Comparison of ENCODE assay signal across 8 cellular contexts in the genomic region with DNA sequence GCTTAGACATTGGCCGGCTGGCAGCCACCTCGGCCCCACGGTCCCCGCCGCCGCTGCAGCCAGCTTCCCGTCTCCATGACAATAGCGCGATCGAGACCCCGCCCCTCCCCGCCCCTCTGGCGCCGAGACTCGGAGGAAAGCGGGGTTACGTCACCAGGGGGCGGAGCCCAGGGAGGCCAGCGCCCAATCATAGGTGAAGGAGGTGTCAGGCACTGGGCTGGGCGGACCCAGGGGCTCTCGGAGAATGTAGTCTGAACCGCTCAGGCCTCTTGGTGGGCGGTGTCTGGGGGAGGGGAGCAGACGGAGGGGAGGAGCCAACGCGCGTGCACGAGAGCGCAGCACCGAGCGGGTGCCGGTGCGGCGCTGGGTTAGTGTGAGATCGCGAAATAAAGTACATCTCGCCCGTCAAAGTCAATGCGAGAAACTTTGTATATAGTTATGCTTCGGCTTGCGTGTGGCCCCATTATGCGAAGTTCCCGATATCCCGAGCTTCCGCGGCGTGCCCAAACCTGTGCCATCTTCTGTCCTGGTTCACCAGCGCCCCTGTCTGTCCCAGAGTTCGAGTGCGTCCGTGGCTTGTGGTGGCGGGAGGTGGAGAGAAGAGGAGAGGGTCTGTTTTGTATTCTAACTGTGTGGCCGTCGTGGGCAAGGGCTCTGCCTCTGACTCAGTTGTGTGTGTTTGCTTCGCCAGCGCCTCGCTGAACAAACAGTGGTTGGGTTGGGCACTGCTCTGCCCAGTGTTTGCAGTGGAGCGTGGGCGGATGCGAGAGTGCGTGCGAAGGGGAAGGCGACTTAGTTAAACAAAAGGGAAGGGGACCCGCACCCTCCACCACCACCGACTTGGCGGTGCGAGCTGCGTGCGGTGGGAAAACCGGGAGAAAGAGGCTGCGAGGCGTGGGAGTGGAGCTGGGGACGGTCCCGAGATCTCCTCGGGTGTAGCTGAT. TPM values are rescaled to one million over a fixed set of nuclear protein-coding genes. Genes with fewer than 3 reads are reported as not detected.
DNase-seq lines count a peak whose midpoint lies in the region; TF ChIP-seq lines count a peak whose summit lies in the region.

No MANE protein-coding gene starts in this region.

- peak in 1 of 2 donors; percentile 4 for TF ChIP-seq POLR2A in suprapubic skin (IDR thresholded peaks at IDR 0.05)

- no peak overlapping the region for H3K4ac ChIP-seq in H9 (ENCODE audit: low read depth, low read length)

- no peak overlapping the region for H4K91ac ChIP-seq in H9 (ENCODE audit: insufficient read length, low read depth, low read length)

- no peak overlapping the region for H4K5ac ChIP-seq in H9 (ENCODE audit: insufficient read length, low read depth, low read length)

- peaks cover 83% of the 10 kb centered on the region for H3K27me3 Mint-ChIP-seq in H9 (ENCODE audit: low read depth)

- H3K4me2 ChIP-seq in H9 (ENCODE audit: insufficient read depth, insufficient read length, low read length) = peak overlapping the region; percentile 78

- H2BK15ac ChIP-seq in H9 (ENCODE audit: low read depth, low read length) = no peak overlapping the region

- H3K56ac ChIP-seq in H9 (ENCODE audit: insufficient read length, low read depth, low read length) = no peak overlapping the region

- no peaks in the 10 kb centered on the region; a peak in 2 of 7 replicates for H3K36me3 Mint-ChIP-seq in H9 (ENCODE audit: insufficient read depth in 1 of 3, low read depth in 3 of 3)

- H3K9ac ChIP-seq in ES-I3 (ENCODE audit: low read depth, low read length) (peak overlapping the region; percentile 80), H9 (ENCODE audit: extremely low read depth, insufficient read length, low read length) (no peak overlapping the region)

- 0 out of 7 replicates have a peak overlapping the region, but pooled peaks of 1 of the 3 experiments have one; percentile 74 for H3K27ac Mint-ChIP-seq in H9

- no peaks in the 10 kb centered on the region for H3K9me3 ChIP-seq in ES-I3 (ENCODE audit: control insufficient read depth, insufficient read depth, low read length)
- H3K9me3 ChIP-seq in H9 (ENCODE audit: control insufficient read depth, low read depth, low read length) = no peaks in the 10 kb centered on the region
- no peaks in the 10 kb centered on the region for H3K9me3 ChIP-seq in MG63
- no peaks in the 10 kb centered on the region for H3K9me3 ChIP-seq in suprapubic skin

- no peaks in the 10 kb centered on the region for H3K79me2 ChIP-seq in H9 (ENCODE audit: insufficient read depth, low read length)

- H3K9me3 Mint-ChIP-seq in H9 = peaks cover 0 to 3% of the 10 kb centered on the region in 2 experiments; a peak in 4 of 5 replicates

- no peak overlapping the region for H3T11ph ChIP-seq in H9 (ENCODE audit: low read length)

- H3K4me1 ChIP-seq in ES-I3 (ENCODE audit: insufficient read depth, low read length) = no peaks in the 10 kb centered on the region; the same call in none of the 2 replicates
- no peaks in the 10 kb centered on the region for H3K4me1 ChIP-seq in H9 (ENCODE audit: insufficient read depth, low read length)
- peaks cover 40% of the 10 kb centered on the region for H3K4me1 ChIP-seq in suprapubic skin

- no peak overlapping the region for H2AK5ac ChIP-seq in H9 (ENCODE audit: insufficient read length, low read length)

- no peak overlapping the region for H3K27ac ChIP-seq in H9 (ENCODE audit: insufficient read length, low read depth, low read length)
- peak overlapping the region; percentile 96 for H3K27ac ChIP-seq in suprapubic skin

- H3K4me3 ChIP-seq in MG63 = peak overlapping the region; percentile 74
- H3K4me3 ChIP-seq in suprapubic skin = peak overlapping the region; percentile 75

- H3K4me3 Mint-ChIP-seq in H9 = peak overlapping the region; percentile 77 to 93

- H3K27me3 ChIP-seq in H9 (ENCODE audit: insufficient read depth, low read length) (peaks cover 40% of the 10 kb centered on the region), MG63 (no peaks in the 10 kb centered on the region), suprapubic skin (peaks cover 31% of the 10 kb centered on the region)

- 0 out of 2 replicates have a peak overlapping the region, but pooled peaks have one; percentile 45 for H3K14ac ChIP-seq in H9 (ENCODE audit: insufficient read depth, low read length)

- no peaks in the 10 kb centered on the region for H4K20me1 ChIP-seq in H9 (ENCODE audit: control insufficient read depth, insufficient read depth, insufficient read length)

- peaks cover 24% of the 10 kb centered on the region for H3K23me2 ChIP-seq in H9 (ENCODE audit: insufficient read length, low read depth, low read length, poor library complexity, severe bottlenecking)

- no peak overlapping the region for H2BK120ac ChIP-seq in H9 (ENCODE audit: low read depth, low read length, poor library complexity, severe bottlenecking)

- no peak overlapping the region for H2AFZ ChIP-seq in H9 (ENCODE audit: low read length)

- peaks cover 32 to 39% of the 10 kb centered on the region in 2 experiments for H3K4me1 Mint-ChIP-seq in H9

- no peak overlapping the region for H2BK5ac ChIP-seq in H9 (ENCODE audit: insufficient read length, low read length)

- H3K23ac ChIP-seq in H9 (ENCODE audit: insufficient read length, low read depth, low read length) = no peak overlapping the region

- no peak for TF ChIP-seq EP300 in suprapubic skin (IDR thresholded peaks at IDR 0.05)

- no peaks in the 10 kb centered on the region for H3K79me1 ChIP-seq in H9 (ENCODE audit: insufficient read depth, low read depth, low read length, poor library complexity, severe bottlenecking)

- H3K36me3 ChIP-seq in ES-I3 (ENCODE audit: insufficient read depth, low read length) (no peaks in the 10 kb centered on the region), MG63 (peaks cover 22% of the 10 kb centered on the region), suprapubic skin (no peaks in the 10 kb centered on the region)

- H2BK12ac ChIP-seq in H9 (ENCODE audit: insufficient read length, low read depth, low read length) = no peak overlapping the region

- no peak overlapping the region for H4K8ac ChIP-seq in H9 (replicated peaks; ENCODE audit: insufficient read length, low read depth, low read length)

- no CpG with 5 or more reads among the region's 75 CpGs for WGBS in H9 (ENCODE audit: extremely low coverage, insufficient read length, low lambda C conversion rate)
- WGBS in suprapubic skin = under 1% methylated on average over 51 of the region's 75 CpGs

- TF ChIP-seq CTCF in H9 (conservative IDR thresholded peaks at IDR 0.05) (peak; percentile 26; the same call in 1 of the 3 replicates), suprapubic skin (IDR thresholded peaks at IDR 0.05) (peak; percentile 17 to 18)

- no peak overlapping the region for H2BK20ac ChIP-seq in H9 (ENCODE audit: low read depth, low read length, poor library complexity, severe bottlenecking)

- DNase-seq in H9 = peak; percentile 99
- DNase-seq in MG63 = peak; percentile 100
- peak; percentile 81 for DNase-seq in SIG-M5 (lab: John Stamatoyannopoulos, UW)
- peak; percentile 88 for DNase-seq in activated gamma-delta T cell treated with anti-CD3 and anti-CD28 coated beads, Interleukin-2, amount 50 U/mL, for 16 hours (ENCODE audit: low read depth)
- peak; percentile 92 for DNase-seq in germinal center (ENCODE audit: low spot score)
- peak; percentile 92 for DNase-seq in occipital lobe (lab: John Stamatoyannopoulos, UW)
- DNase-seq in suprapubic skin (ENCODE audit: low spot score in 2 of 2) = peak; percentile 100

- no peak overlapping the region for H3K18ac ChIP-seq in H9 (ENCODE audit: insufficient read length, low read depth, low read length)

RNA-seq across cellular contexts. Expression of gene IRX5, which starts 1.3 kb away (rescaled TPM):
- total RNA-seq in H9 (2021) (0.26 and 0.59 TPM in 2 replicates), occipital lobe (0.16 TPM), suprapubic skin (10 to 100 TPM; 41.3 to 64.8 (median 51.6) TPM)
- total RNA-seq in MG63 (2014; rRNA removed; shearing (Covaris generic); ENCODE audit: low replicate concordance) = 16.7 and 26.4 TPM in 2 replicates

Comparison
In these comparisons a context has a peak if more than half of its experiments do, and no peak if none do; other contexts are left out.
1. RNA of gene IRX5, which starts 1.3 kb away (total RNA-seq): 41.3 to 64.8 TPM in suprapubic skin and 16.7 to 26.4 TPM in MG63; 0.26 to 0.59 TPM in H9 and 0.16 TPM in occipital lobe (single experiment); every median in the first group is over 10 times any median in the second.
2. Peak in every context shown above with its lines, with median percentiles within 50 percentile points of each other: DNase-seq.